8 cellular contexts compared by ENCODE assay signal in the genomic region with DNA sequence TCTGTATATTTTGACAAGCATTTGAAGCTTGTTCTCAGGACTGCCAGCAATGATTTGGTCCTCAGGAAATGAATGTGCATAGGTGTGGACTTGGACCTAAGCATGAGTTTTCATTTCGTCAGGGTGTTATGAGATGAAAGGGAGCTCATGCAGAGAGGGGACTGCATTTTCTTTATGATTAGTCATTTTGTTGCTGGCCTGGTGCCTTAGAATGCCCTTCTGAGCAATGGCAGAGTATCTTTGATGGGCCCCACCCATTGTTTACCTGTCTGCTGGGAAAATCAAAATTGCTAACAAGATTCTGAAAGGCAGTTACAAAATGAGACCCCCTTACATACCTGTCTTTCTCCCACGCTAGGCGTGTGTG. TPM values are rescaled to one million over a fixed set of nuclear protein-coding genes. Genes with fewer than 3 reads are reported as not detected.
A peak's percentile ranks its signal among the peaks of the same experiment; 100 is the strongest.
DNase-seq lines count a peak whose midpoint lies in the region; ATAC-seq and TF ChIP-seq lines count a peak whose summit lies in the region.

No MANE protein-coding gene starts in this region.

- no peak overlapping the region for H2BK15ac ChIP-seq in H9 (ENCODE audit: low read depth, low read length)

- H3K36me3 ChIP-seq in smooth muscle cell (ENCODE audit: low read depth) (no peaks in the 10 kb centered on the region), transverse colon (peaks cover 0 to 14% (median 0%) of the 10 kb centered on the region in 4 donors)

- H4K91ac ChIP-seq in H9 (ENCODE audit: insufficient read length, low read depth, low read length), result no peak overlapping the region

- H2BK20ac ChIP-seq in H9 (ENCODE audit: low read depth, low read length, poor library complexity, severe bottlenecking), result no peak overlapping the region

- no peak overlapping the region for H4K8ac ChIP-seq in H9 (replicated peaks; ENCODE audit: insufficient read length, low read depth, low read length)

- no peak overlapping the region for H3K56ac ChIP-seq in H9 (ENCODE audit: insufficient read length, low read depth, low read length)

- H3F3A ChIP-seq in smooth muscle cell (ENCODE audit: low read depth), result peaks cover 10% of the 10 kb centered on the region

- H2BK120ac ChIP-seq in H9 (ENCODE audit: low read depth, low read length, poor library complexity, severe bottlenecking), result no peak overlapping the region

- H3K4me3 ChIP-seq in astrocyte of the spinal cord (ENCODE audit: low read depth, low read length) (no peak overlapping the region), smooth muscle cell (no peak overlapping the region), transverse colon (no peak overlapping the region)

- no peak for TF ChIP-seq EP300 in transverse colon (IDR thresholded peaks at IDR 0.05; ENCODE audit: low read depth)

- H3K9ac ChIP-seq in smooth muscle cell (ENCODE audit: low read depth), result peak overlapping the region; percentile 10
- no peak overlapping the region for H3K9ac ChIP-seq in H9 (ENCODE audit: extremely low read depth, insufficient read length, low read length)

- intact Hi-C loops in activated CD4-positive, alpha-beta T cell treated with anti-CD3 and anti-CD28 coated beads, Interleukin-2, amount 10 ng/mL, durations not matched to agents 24 days and 14 days (cut with micrococcal nuclease), result loop anchor here (10.0 kb wide), 3 partner anchors 129 to 879 kb away; no protein-coding TSS in a partner anchor
- intact Hi-C loops in transverse colon (cut with DNase I; ENCODE audit: low total_unique reads), result loop anchor here (1.0 to 5.0 kb wide), 2 partner anchors 397 to 732 kb away; no protein-coding TSS in a partner anchor

- no peaks in the 10 kb centered on the region for H3K36me3 Mint-ChIP-seq in activated CD4-positive, alpha-beta T cell treated with anti-CD3 and anti-CD28 coated beads, Interleukin-2, amount 10 ng/mL, durations not matched to agents 24 days and 14 days (ENCODE audit: low read depth)
- H3K36me3 Mint-ChIP-seq in H9 (ENCODE audit: insufficient read depth in 1 of 3, low read depth in 3 of 3), result peaks cover 0 to 7% (median 4%) of the 10 kb centered on the region in 3 experiments; a peak in 3 of 7 replicates

- H3K23ac ChIP-seq in H9 (ENCODE audit: insufficient read length, low read depth, low read length), result no peak overlapping the region

- peak overlapping the region; percentile 56 for H3K27ac Mint-ChIP-seq in activated CD4-positive, alpha-beta T cell treated with anti-CD3 and anti-CD28 coated beads, Interleukin-2, amount 10 ng/mL, durations not matched to agents 24 days and 14 days
- peak overlapping the region in 1 of 3 experiments; percentile 24; a peak in 1 of 7 replicates for H3K27ac Mint-ChIP-seq in H9

- H3K9me3 ChIP-seq in smooth muscle cell (replicated peaks; ENCODE audit: low read depth) (no peaks in the 10 kb centered on the region), transverse colon (no peaks in the 10 kb centered on the region), H9 (ENCODE audit: control insufficient read depth, low read depth, low read length) (no peaks in the 10 kb centered on the region)

- H2AK5ac ChIP-seq in H9 (ENCODE audit: insufficient read length, low read length), result no peak overlapping the region

- ATAC-seq in HG03103 (IDR thresholded peaks at IDR 0.05; ENCODE audit: low read depth, unreplicated experiment), result peak; percentile 55

- no peaks in the 10 kb centered on the region for H3K79me1 ChIP-seq in H9 (ENCODE audit: insufficient read depth, low read depth, low read length, poor library complexity, severe bottlenecking)

- TF ChIP-seq POLR2A in transverse colon (IDR thresholded peaks at IDR 0.05), result no peak

- no peak overlapping the region for H4K5ac ChIP-seq in H9 (ENCODE audit: insufficient read length, low read depth, low read length)

- no peaks in the 10 kb centered on the region for H3K9me3 Mint-ChIP-seq in activated CD4-positive, alpha-beta T cell treated with anti-CD3 and anti-CD28 coated beads, Interleukin-2, amount 10 ng/mL, durations not matched to agents 24 days and 14 days
- H3K9me3 Mint-ChIP-seq in H9, result peaks cover 4 to 6% of the 10 kb centered on the region in 2 experiments; a peak in 4 of 5 replicates

- H3K79me2 ChIP-seq in smooth muscle cell (ENCODE audit: low read depth) (no peaks in the 10 kb centered on the region), H9 (ENCODE audit: insufficient read depth, low read length) (no peaks in the 10 kb centered on the region)

- H3K27ac ChIP-seq in smooth muscle cell (ENCODE audit: low read depth) (peak overlapping the region; percentile 83), transverse colon (peak overlapping the region in 1 of 4 donors; percentile 22), H9 (ENCODE audit: insufficient read length, low read depth, low read length) (no peak overlapping the region)

- H3K18ac ChIP-seq in H9 (ENCODE audit: insufficient read length, low read depth, low read length), result no peak overlapping the region

- H3K14ac ChIP-seq in H9 (ENCODE audit: insufficient read depth, low read length), result no peak overlapping the region

- no peak overlapping the region for H3T11ph ChIP-seq in H9 (ENCODE audit: low read length)

- no peak overlapping the region for H3K4me3 Mint-ChIP-seq in activated CD4-positive, alpha-beta T cell treated with anti-CD3 and anti-CD28 coated beads, Interleukin-2, amount 10 ng/mL, durations not matched to agents 24 days and 14 days
- H3K4me3 Mint-ChIP-seq in H9, result no peak overlapping the region

- no peaks in the 10 kb centered on the region for H3K27me3 ChIP-seq in smooth muscle cell (ENCODE audit: low read depth)
- no peaks in the 10 kb centered on the region for H3K27me3 ChIP-seq in transverse colon
- H3K27me3 ChIP-seq in H9 (ENCODE audit: insufficient read depth, low read length), result no peaks in the 10 kb centered on the region

- H2AFZ ChIP-seq in smooth muscle cell (ENCODE audit: low read depth) (no peak overlapping the region), H9 (ENCODE audit: low read length) (no peak overlapping the region)

- peaks cover 8% of the 10 kb centered on the region for H3K4me1 Mint-ChIP-seq in activated CD4-positive, alpha-beta T cell treated with anti-CD3 and anti-CD28 coated beads, Interleukin-2, amount 10 ng/mL, durations not matched to agents 24 days and 14 days
- H3K4me1 Mint-ChIP-seq in H9, result peaks cover 2 to 12% of the 10 kb centered on the region in 2 experiments

- TF ChIP-seq CTCF in astrocyte of the spinal cord (IDR thresholded peaks at IDR 0.05; ENCODE audit: low read depth, low read length) (no peak), smooth muscle cell (IDR thresholded peaks at IDR 0.05; ENCODE audit: borderline replicate concordance, insufficient read depth, poor library complexity, severe bottlenecking) (no peak), transverse colon (IDR thresholded peaks at IDR 0.05) (no peak), H9 (conservative IDR thresholded peaks at IDR 0.05) (no peak)

- no peak overlapping the region for H2BK12ac ChIP-seq in H9 (ENCODE audit: insufficient read length, low read depth, low read length)

- WGBS in smooth muscle cell (ENCODE audit: low lambda C conversion rate), result 73% methylated on average over 3 of the region's 3 CpGs
- WGBS in transverse colon (ENCODE audit: low coverage in 1 of 2), 2 donors, result 49 to 62% methylated on average over 3 of the region's 3 CpGs
- WGBS in H9 (ENCODE audit: extremely low coverage, insufficient read length, low lambda C conversion rate), result no CpG with 5 or more reads among the region's 3 CpGs

- H4K20me1 ChIP-seq in smooth muscle cell (ENCODE audit: low read depth) (no peaks in the 10 kb centered on the region), H9 (ENCODE audit: control insufficient read depth, insufficient read depth, insufficient read length) (no peaks in the 10 kb centered on the region)

- H3K4me2 ChIP-seq in smooth muscle cell (peak overlapping the region; percentile 66), H9 (ENCODE audit: insufficient read depth, insufficient read length, low read length) (no peak overlapping the region)

- H2BK5ac ChIP-seq in H9 (ENCODE audit: insufficient read length, low read length), result no peak overlapping the region

- no peaks in the 10 kb centered on the region for H3K23me2 ChIP-seq in H9 (ENCODE audit: insufficient read length, low read depth, low read length, poor library complexity, severe bottlenecking)

- in situ Hi-C loops in astrocyte of the spinal cord (cut with HindIII; ENCODE audit: low sequenced_read_pairs) (no loop called here), transverse colon (cut with MboI; ENCODE audit: low pct_ligation_motif_present in 1 of 4, low pct_unique_long_range_greater_than_20kb in 1 of 4, low sequenced_read_pairs in 3 of 4) (loop anchor here (5.0 to 25.0 kb wide), 5 partner anchors 202 to 752 kb away; partner anchors contain the start of gene ULBP3 (in 1 of the 4))

- H3K27me3 Mint-ChIP-seq in activated CD4-positive, alpha-beta T cell treated with anti-CD3 and anti-CD28 coated beads, Interleukin-2, amount 10 ng/mL, durations not matched to agents 24 days and 14 days, result peaks cover 8% of the 10 kb centered on the region
- peaks cover 14% of the 10 kb centered on the region for H3K27me3 Mint-ChIP-seq in H9 (ENCODE audit: low read depth)

- H3K4ac ChIP-seq in H9 (ENCODE audit: low read depth, low read length), result no peak overlapping the region

- H3K4me1 ChIP-seq in smooth muscle cell (ENCODE audit: low read depth), result no peaks in the 10 kb centered on the region
- H3K4me1 ChIP-seq in transverse colon, result peaks cover 0 to 18% (median 2%) of the 10 kb centered on the region in 4 donors
- no peaks in the 10 kb centered on the region for H3K4me1 ChIP-seq in H9 (ENCODE audit: insufficient read depth, low read length)

- DNase-seq in activated CD4-positive, alpha-beta T cell treated with anti-CD3 and anti-CD28 coated beads, Interleukin-2, amount 10 ng/mL, durations not matched to agents 24 days and 14 days, result no peak
- DNase-seq in activated CD4-positive, alpha-beta T cell treated with anti-CD3 and anti-CD28 coated beads, Interleukin-2, amount 50 U/mL, for 48 hours, result no peak
- DNase-seq in astrocyte of the spinal cord (ENCODE audit: low read depth, low spot score), result peak; percentile 50
- DNase-seq in smooth muscle cell (lab: John Stamatoyannopoulos, UW; ENCODE audit: unreplicated experiment), result no peak
- DNase-seq in transverse colon, result no peak
- DNase-seq in H9, result no peak
- no peak for DNase-seq in NCI-H1092 (lab: John Stamatoyannopoulos, UW)

RNA-seq across cellular contexts. Expression of gene MTHFD1L, which starts 51.5 kb away (rescaled TPM):
- 136 and 137 TPM in 2 replicates for total RNA-seq in activated CD4-positive, alpha-beta T cell treated with anti-CD3 and anti-CD28 coated beads, Interleukin-2, amount 10 ng/mL, durations not matched to agents 24 days and 14 days
- 35.9 and 36.5 TPM in 2 replicates for total RNA-seq in smooth muscle cell
- 46.2 and 67.6 TPM in 2 replicates for polyA plus RNA-seq in smooth muscle cell
- 10 to 100 TPM in 1 of 4 donors, 1 to 10 TPM in 2, under 1 TPM in 1; 0.82 to 10.1 (median 5.4) TPM for total RNA-seq in transverse colon
- 85.2 and 90.2 TPM in 2 replicates for total RNA-seq in H9 (2021)
